8 cellular contexts compared by ENCODE assay signal in genomic region chr1:46878173-46878782, GRCh38.
DNase-seq lines count a peak whose midpoint lies in the region; ATAC-seq, FAIRE-seq and TF ChIP-seq lines count a peak whose summit lies in the region.
"Not testable (repeated sequence)": the region's sequence is repeated elsewhere in the genome, so short reads cannot be mapped to it uniquely, and the experiment has no call there.

No MANE protein-coding gene starts in this region.

- CTCF ChIA-PET in AG04449 (lab: Yijun Ruan, JAX); activated CD4-positive, alpha-beta memory T cell treated with anti-CD3 and anti-CD28 coated beads, Interleukin-2, amount 10 ng/mL, durations not matched to agents 7 days and 5 days (lab: Charles Lee): not testable (repeated sequence)
- CTCF ChIA-PET in H1 (lab: Charles Lee; ENCODE audit: partially characterized antibody), result interaction anchor here (1.1 to 1.2 kb wide), 2 partner anchors 124 to 145 kb away, joined by 3 to 4 read pairs; partner anchors contain the start of gene CYP4X1

- not testable (repeated sequence) for H3K4me3 ChIP-seq in AG04449 (ENCODE audit: low read depth, low read length); GM12864 (ENCODE audit: low read depth, low read length); OCI-LY1 (ENCODE audit: low read depth, low read length, poor library complexity, severe bottlenecking); H1 (ENCODE audit: extremely low read depth in 1 of 4, insufficient read depth in 2 of 4, low read depth in 3 of 4, low read length in 4 of 4); keratinocyte (ENCODE audit: control insufficient read depth in 2 of 3, extremely low read depth in 1 of 3, insufficient read depth in 2 of 3, low read depth in 1 of 3, low read length in 3 of 3); psoas muscle

- H3K4me1 Mint-ChIP-seq in activated CD4-positive, alpha-beta memory T cell treated with anti-CD3 and anti-CD28 coated beads, Interleukin-2, amount 10 ng/mL, durations not matched to agents 7 days and 5 days, result not testable (repeated sequence)

- TF ChIP-seq RAD21 in H1 (IDR thresholded peaks at IDR 0.05 in 1 of 2, conservative IDR thresholded peaks at IDR 0.05 in 1 of 2; ENCODE audit: low read depth in 2 of 2, low read length in 2 of 2), result peak; percentile 35 to 39

- not testable (repeated sequence) for H3K79me1 ChIP-seq in H1 (ENCODE audit: low read depth, low read length)

- TF ChIP-seq EP300 in H1 (IDR thresholded peaks at IDR 0.05; ENCODE audit: borderline replicate concordance in 1 of 2, low read depth in 2 of 2, low read length in 2 of 2), result not testable (repeated sequence)

- H3K4ac ChIP-seq in H1 (replicated peaks; ENCODE audit: insufficient read length, low read depth, low read length), result not testable (repeated sequence)

- not testable (repeated sequence) for H3F3A ChIP-seq in OCI-LY1 (ENCODE audit: insufficient read depth, low read length)

- H2BK120ac ChIP-seq in H1 (replicated peaks; ENCODE audit: low read depth, low read length), result not testable (repeated sequence)

- not testable (repeated sequence) for H2BK5ac ChIP-seq in H1 (ENCODE audit: low read depth, low read length)

- not testable (repeated sequence) for H3K27me3 ChIP-seq in OCI-LY1 (ENCODE audit: insufficient read depth, low read length); H1 (replicated peaks in 1 of 4; ENCODE audit: control insufficient read depth in 3 of 4, extremely low read depth in 1 of 4, insufficient read depth in 3 of 4, low read length in 3 of 4); keratinocyte (ENCODE audit: control insufficient read depth, extremely low read depth, insufficient read depth, low read length); psoas muscle (ENCODE audit: insufficient read depth in 3 of 3, low read length in 2 of 3)

- not testable (repeated sequence) for H3K9me1 ChIP-seq in keratinocyte (ENCODE audit: control insufficient read depth, extremely low read depth, insufficient read depth, low read length)

- intact Hi-C loops in psoas muscle (cut with DNase I), result not testable (repeated sequence)

- H3K27ac Mint-ChIP-seq in activated CD4-positive, alpha-beta memory T cell treated with anti-CD3 and anti-CD28 coated beads, Interleukin-2, amount 10 ng/mL, durations not matched to agents 7 days and 5 days, result not testable (repeated sequence)

- not testable (repeated sequence) for H3K4me3 Mint-ChIP-seq in activated CD4-positive, alpha-beta memory T cell treated with anti-CD3 and anti-CD28 coated beads, Interleukin-2, amount 10 ng/mL, durations not matched to agents 7 days and 5 days

- not testable (repeated sequence) for H2AFZ ChIP-seq in OCI-LY1 (ENCODE audit: low read length); H1 (ENCODE audit: low read length); keratinocyte (ENCODE audit: control insufficient read depth, low read length)

- H2AK5ac ChIP-seq in H1 (ENCODE audit: low read depth, low read length), result not testable (repeated sequence)

- not testable (repeated sequence) for H3K36me3 ChIP-seq in OCI-LY1 (ENCODE audit: insufficient read depth, low read length); H1 (ENCODE audit: control insufficient read depth in 2 of 4, insufficient read depth in 4 of 4, low read length in 3 of 4); keratinocyte (ENCODE audit: control insufficient read depth in 2 of 2, extremely low read depth in 1 of 2, insufficient read depth in 2 of 2, low read length in 2 of 2); psoas muscle (ENCODE audit: insufficient read depth in 1 of 2, low read depth in 1 of 2)

- H2BK12ac ChIP-seq in H1 (ENCODE audit: low read depth, low read length), result not testable (repeated sequence)

- not testable (repeated sequence) for TF ChIP-seq POLR2A in H1 (IDR thresholded peaks at IDR 0.05; ENCODE audit: control extremely low read depth in 1 of 2, low read depth in 2 of 2, low read length in 2 of 2)

- not testable (repeated sequence) for ATAC-seq in psoas muscle

- not testable (repeated sequence) for H3K9me2 ChIP-seq in OCI-LY1 (ENCODE audit: low read depth, low read length)

- H3K9me3 ChIP-seq in OCI-LY1 (ENCODE audit: low read length); H1 (ENCODE audit: insufficient read depth in 2 of 2, low read depth in 1 of 2, low read length in 1 of 2); keratinocyte (ENCODE audit: control insufficient read depth, low read depth, low read length); psoas muscle: not testable (repeated sequence)

- not testable (repeated sequence) for DNase-seq in AG04449 (ENCODE audit: low read depth, low spot score); GM12864 (ENCODE audit: low read depth); H1 (ENCODE audit: low read depth in 1 of 2, low spot score in 2 of 2); psoas muscle
- peak; percentile 17 for DNase-seq in M059J (ENCODE audit: low read depth)
- DNase-seq in activated CD4-positive, alpha-beta memory T cell treated with anti-CD3 and anti-CD28 coated beads, Interleukin-2, amount 10 ng/mL, durations not matched to agents 7 days and 5 days, result peak; percentile 23
- peak; percentile 7 for DNase-seq in keratinocyte (ENCODE audit: low read depth, low spot score)

- H2BK20ac ChIP-seq in H1 (ENCODE audit: low read length), result not testable (repeated sequence)

- not testable (repeated sequence) for H3K9me3 Mint-ChIP-seq in activated CD4-positive, alpha-beta memory T cell treated with anti-CD3 and anti-CD28 coated beads, Interleukin-2, amount 10 ng/mL, durations not matched to agents 7 days and 5 days

- H3K23ac ChIP-seq in H1 (ENCODE audit: insufficient read length), result not testable (repeated sequence)

- dilution Hi-C loops in keratinocyte (cut with MboI; ENCODE audit: extremely low pct_ligation_motif_present, low sequenced_read_pairs), result not testable (repeated sequence)

- not testable (repeated sequence) for H3K23me2 ChIP-seq in H1 (ENCODE audit: low read depth, low read length)

- not testable (repeated sequence) for H3K9ac ChIP-seq in OCI-LY1 (ENCODE audit: low read length); H1 (replicated peaks in 1 of 4; ENCODE audit: extremely low read depth in 1 of 4, low read depth in 3 of 4, low read length in 3 of 4); keratinocyte (ENCODE audit: control insufficient read depth, extremely low read depth, insufficient read depth, low read length)

- H3K4me2 ChIP-seq in OCI-LY1 (ENCODE audit: low read length); H1 (ENCODE audit: insufficient read depth in 1 of 2, low read depth in 2 of 2, low read length in 2 of 2); keratinocyte (ENCODE audit: control insufficient read depth, extremely low read depth, insufficient read depth, low read depth, low read length): not testable (repeated sequence)

- not testable (repeated sequence) for H3K79me2 ChIP-seq in OCI-LY1 (ENCODE audit: insufficient read depth, low read length); H1 (ENCODE audit: control insufficient read depth in 1 of 2, insufficient read depth in 2 of 2, low read length in 2 of 2); keratinocyte (ENCODE audit: control insufficient read depth, insufficient read depth, low read length)

- H3K56ac ChIP-seq in H1 (replicated peaks; ENCODE audit: insufficient read length, low read depth, low read length), result not testable (repeated sequence)

- POLR2A ChIA-PET in AG04449 (lab: Yijun Ruan, JAX); activated CD4-positive, alpha-beta memory T cell treated with anti-CD3 and anti-CD28 coated beads, Interleukin-2, amount 10 ng/mL, durations not matched to agents 7 days and 5 days (lab: Charles Lee); H1 (lab: Charles Lee; ENCODE audit: partially characterized antibody): not testable (repeated sequence)

- not testable (repeated sequence) for H3K36me3 Mint-ChIP-seq in activated CD4-positive, alpha-beta memory T cell treated with anti-CD3 and anti-CD28 coated beads, Interleukin-2, amount 10 ng/mL, durations not matched to agents 7 days and 5 days (ENCODE audit: low read depth)

- H4K91ac ChIP-seq in H1 (replicated peaks; ENCODE audit: insufficient read length, low read length), result not testable (repeated sequence)

- H4K20me1 ChIP-seq in OCI-LY1 (ENCODE audit: insufficient read depth, low read length); H1 (replicated peaks in 1 of 2; ENCODE audit: control insufficient read depth in 1 of 2, insufficient read depth in 2 of 2, low read length in 2 of 2); keratinocyte (ENCODE audit: control insufficient read depth, extremely low read depth, insufficient read depth, low read length): not testable (repeated sequence)

- not testable (repeated sequence) for H3K14ac ChIP-seq in H1 (ENCODE audit: insufficient read length)

- peak; percentile 96 for FAIRE-seq in H1 (lab: Jason Lieb, UNC)
- FAIRE-seq in keratinocyte (lab: Jason Lieb, UNC), result not testable (repeated sequence)

- TF ChIP-seq CTCF in AG04449 (IDR thresholded peaks at IDR 0.05; ENCODE audit: insufficient read depth, low read length, missing control alignments), result peak; percentile 17
- TF ChIP-seq CTCF in GM12864 (IDR thresholded peaks at IDR 0.05; ENCODE audit: low read depth, low read length, missing control alignments), result peak; percentile 43
- TF ChIP-seq CTCF in OCI-LY1 (IDR thresholded peaks at IDR 0.05; ENCODE audit: low read length), result peak; percentile 31; the same call in 1 of the 2 replicates
- peak in 2 of 3 experiments; percentile 16 to 26; a peak in 2 of 4 replicates for TF ChIP-seq CTCF in H1 (IDR thresholded peaks at IDR 0.05; ENCODE audit: control extremely low read depth in 1 of 3, insufficient read depth in 1 of 3, low read depth in 1 of 3, low read length in 3 of 3)
- not testable (repeated sequence) for TF ChIP-seq CTCF in keratinocyte (optimal IDR thresholded peaks at IDR 0.05 in 1 of 3, IDR thresholded peaks at IDR 0.05 in 1 of 3, conservative IDR thresholded peaks at IDR 0.05 in 1 of 3; ENCODE audit: extremely low read depth in 1 of 3, insufficient read depth in 2 of 3, low read length in 3 of 3)
- TF ChIP-seq CTCF in psoas muscle (IDR thresholded peaks at IDR 0.05), result peak; percentile 56

- not testable (repeated sequence) for H3K27ac ChIP-seq in OCI-LY1 (ENCODE audit: low read depth, low read length, poor library complexity, severe bottlenecking); H1 (ENCODE audit: low read depth, low read length); keratinocyte (ENCODE audit: control insufficient read depth, insufficient read depth, low read length); psoas muscle

- WGBS in H1 (ENCODE audit: extremely low coverage in 1 of 2, insufficient coverage in 1 of 2, insufficient read length in 1 of 2, insufficient replicate concordance in 2 of 2, low coverage in 1 of 2, low lambda C conversion rate in 2 of 2, missing lambda C conversion rate in 1 of 2), 2 experiments, result 29% methylated on average over 3 of the region's 3 CpGs; no CpG with 5 or more reads in 1 of the 2 experiments
- 35 to 42% (median 39%) methylated on average over 3 of the region's 3 CpGs for WGBS in psoas muscle, 3 donors

- not testable (repeated sequence) for H3K4me1 ChIP-seq in OCI-LY1 (ENCODE audit: insufficient read depth, low read length, severe bottlenecking); H1 (replicated peaks in 1 of 4; ENCODE audit: control insufficient read depth in 3 of 4, insufficient read depth in 4 of 4, low read length in 3 of 4); keratinocyte (ENCODE audit: control insufficient read depth, extremely low read depth, insufficient read depth, low read length); psoas muscle

- not testable (repeated sequence) for H3K18ac ChIP-seq in H1 (ENCODE audit: extremely low read depth, low read length)

- not testable (repeated sequence) for H3K27me3 Mint-ChIP-seq in activated CD4-positive, alpha-beta memory T cell treated with anti-CD3 and anti-CD28 coated beads, Interleukin-2, amount 10 ng/mL, durations not matched to agents 7 days and 5 days

- H4K8ac ChIP-seq in H1 (ENCODE audit: extremely low read depth, insufficient read depth, low read length), result not testable (repeated sequence)

- H4K5ac ChIP-seq in H1 (ENCODE audit: insufficient read length, low read depth, low read length), result not testable (repeated sequence)

- not testable (repeated sequence) for H2BK15ac ChIP-seq in H1 (ENCODE audit: low read length)
